Comparison of ENCODE assay signal across 10 cellular contexts in the genomic region with DNA sequence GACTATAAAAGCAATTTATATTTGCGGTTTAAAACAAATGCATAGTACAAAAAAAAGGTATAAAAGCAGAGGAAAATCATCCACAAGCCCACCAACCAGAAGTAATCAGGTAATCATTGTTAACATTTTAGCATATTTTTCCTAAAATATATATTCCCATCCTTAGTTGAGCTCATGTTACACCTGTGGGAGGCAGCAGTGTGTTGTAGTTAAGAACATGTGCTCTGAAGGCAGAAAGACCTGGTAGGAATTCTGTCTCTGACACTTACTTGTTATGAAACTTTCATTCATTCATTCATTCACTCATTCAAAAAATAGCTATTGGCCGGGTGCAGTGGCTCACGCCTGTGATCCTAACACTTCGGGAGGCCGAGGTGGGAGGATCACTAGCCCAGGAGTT. TPM values are rescaled to one million over a fixed set of nuclear protein-coding genes. Genes with fewer than 3 reads are reported as not detected.
DNase-seq lines count a peak whose midpoint lies in the region; ATAC-seq and TF ChIP-seq lines count a peak whose summit lies in the region.
"Had no signal": no experiment of that assay in that cellular context is flagged by ENCODE, and none has a peak within 500 bp of the region (broad histone marks: within the 10 kb centered on the region; RNA-seq: fewer than 3 reads in every experiment).

No MANE protein-coding gene starts in this region.

- H3K27me3 Mint-ChIP-seq in CD4-positive, alpha-beta T cell: no peaks in the 10 kb centered on the region

- no peaks in the 10 kb centered on the region for H3K79me2 ChIP-seq in mammary epithelial cell (ENCODE audit: insufficient read depth, low read length)

- peaks cover 2% of the 10 kb centered on the region for H3K9me3 ChIP-seq in mammary epithelial cell (replicated peaks; ENCODE audit: insufficient read depth, low read length)
- H3K9me3 ChIP-seq in mesenchymal stem cell (ENCODE audit: control insufficient read depth, low read length): no peaks in the 10 kb centered on the region
- H3K9me3 ChIP-seq in CD4-positive, alpha-beta T cell (ENCODE audit: control insufficient read depth, low read length): no peaks in the 10 kb centered on the region

- H2BK15ac ChIP-seq in mesenchymal stem cell (ENCODE audit: low read depth, poor library complexity, severe bottlenecking): no peak overlapping the region

- peak; percentile 50; the same call in 1 of the 2 replicates for TF ChIP-seq CTCF in LNCAP (IDR thresholded peaks at IDR 0.05)
- TF ChIP-seq CTCF in mammary epithelial cell (conservative IDR thresholded peaks at IDR 0.05 in 1 of 2, IDR thresholded peaks at IDR 0.05 in 1 of 2; ENCODE audit: extremely low read depth in 1 of 2, insufficient read depth in 1 of 2, low read depth in 1 of 2, low read length in 2 of 2): peak; percentile 24 to 48
- no peak for TF ChIP-seq CTCF in CD4-positive, alpha-beta T cell (IDR thresholded peaks at IDR 0.05)

- no peak overlapping the region for H4K8ac ChIP-seq in mesenchymal stem cell (ENCODE audit: low read length)

- POLR2A ChIA-PET in CD4-positive, alpha-beta T cell (lab: Charles Lee): no interaction called here

- H3K79me1 ChIP-seq in mesenchymal stem cell (replicated peaks; ENCODE audit: low read length, poor library complexity, severe bottlenecking): no peaks in the 10 kb centered on the region

- H3K9ac ChIP-seq in mammary epithelial cell (ENCODE audit: insufficient read depth, low read length): no peak overlapping the region
- H3K9ac ChIP-seq in mesenchymal stem cell (ENCODE audit: low read length): no peak overlapping the region

- no peaks in the 10 kb centered on the region for H3K4me1 Mint-ChIP-seq in CD4-positive, alpha-beta T cell (ENCODE audit: low read depth)

- H3K4me2 ChIP-seq in mammary epithelial cell (ENCODE audit: insufficient read depth, low read depth, low read length) (no peak overlapping the region), mesenchymal stem cell (ENCODE audit: low read length, poor library complexity, severe bottlenecking) (no peak overlapping the region)

- H3K27me3 ChIP-seq in mammary epithelial cell (ENCODE audit: insufficient read depth, low read length) (no peaks in the 10 kb centered on the region), mesenchymal stem cell (ENCODE audit: control insufficient read depth in 1 of 2, insufficient read depth in 1 of 2, low read length in 2 of 2) (no peaks in the 10 kb centered on the region)
- no peaks in the 10 kb centered on the region for H3K27me3 ChIP-seq in CD4-positive, alpha-beta T cell (ENCODE audit: control insufficient read depth, insufficient read depth, low read length)

- H3K36me3 ChIP-seq in mammary epithelial cell (ENCODE audit: insufficient read depth, low read length): no peaks in the 10 kb centered on the region
- no peaks in the 10 kb centered on the region for H3K36me3 ChIP-seq in mesenchymal stem cell (ENCODE audit: control insufficient read depth in 1 of 2, insufficient read depth in 2 of 2, low read depth in 1 of 2, low read length in 2 of 2)

- in situ Hi-C loops in mammary epithelial cell (cut with MboI; ENCODE audit: low sequenced_read_pairs in 2 of 2): no loop called here

- no peaks in the 10 kb centered on the region for H4K20me1 ChIP-seq in mammary epithelial cell (ENCODE audit: insufficient read depth, low read length)

- H2BK120ac ChIP-seq in mesenchymal stem cell (ENCODE audit: low read depth, low read length): no peak overlapping the region

- 82% methylated on average over 5 of the region's 5 CpGs for WGBS in mammary epithelial cell (ENCODE audit: low coverage, missing lambda C conversion rate)
- WGBS in mesenchymal stem cell: 80% methylated on average over 1 of the region's 5 CpGs

- H3K9me3 Mint-ChIP-seq in CD4-positive, alpha-beta T cell: no peaks in the 10 kb centered on the region

- H2AFZ ChIP-seq in mammary epithelial cell (ENCODE audit: low read depth, low read length) (no peak overlapping the region), mesenchymal stem cell (ENCODE audit: low read depth, low read length) (no peak overlapping the region)

- no peak overlapping the region for H3K27ac Mint-ChIP-seq in CD4-positive, alpha-beta T cell

- H3K4me3 ChIP-seq in mammary epithelial cell (replicated peaks in 1 of 3; ENCODE audit: insufficient read depth in 1 of 3, low read depth in 2 of 3, low read length in 3 of 3) (no peak overlapping the region), mesenchymal stem cell (ENCODE audit: insufficient read depth in 1 of 2, low read depth in 1 of 2, low read length in 2 of 2) (no peak overlapping the region)

- H2BK5ac ChIP-seq in mesenchymal stem cell (ENCODE audit: low read depth, low read length, poor library complexity, severe bottlenecking): no peak overlapping the region

- CTCF ChIA-PET in mammary epithelial cell (lab: Charles Lee; ENCODE audit: low non-redundant PET): interaction anchor here (0.6 to 1.9 kb wide), 5 partner anchors 313 to 924 kb away, joined by 3 to 29 read pairs (median 5); no protein-coding TSS in a partner anchor
- CTCF ChIA-PET in CD4-positive, alpha-beta T cell (lab: Charles Lee): no interaction called here

- H3K18ac ChIP-seq in mesenchymal stem cell (ENCODE audit: low read depth in 1 of 2, low read length in 2 of 2): no peak overlapping the region

- H2AK5ac ChIP-seq in mesenchymal stem cell (ENCODE audit: low read length, severe bottlenecking): no peak overlapping the region

- no peak overlapping the region for H3K4ac ChIP-seq in mesenchymal stem cell (ENCODE audit: low read depth in 1 of 2, low read length in 2 of 2)

- H2BK12ac ChIP-seq in mesenchymal stem cell (ENCODE audit: low read length in 2 of 2): no peak overlapping the region

- dilution Hi-C loops in mammary epithelial cell (cut with HindIII; ENCODE audit: low sequenced_read_pairs): loop anchor here (25.0 kb wide), 1 partner anchor 502 kb away; no protein-coding TSS in a partner anchor

- H3K4me1 ChIP-seq in mammary epithelial cell (ENCODE audit: insufficient read depth, low read length) (no peaks in the 10 kb centered on the region), mesenchymal stem cell (ENCODE audit: control insufficient read depth, insufficient read depth, low read depth, low read length) (no peaks in the 10 kb centered on the region)

- intact Hi-C loops in mammary epithelial cell (cut with micrococcal nuclease): loop anchor here (1.0 kb wide), 1 partner anchor 485 kb away; no protein-coding TSS in a partner anchor
- intact Hi-C loops in CD4-positive, alpha-beta T cell (cut with DNase I, micrococcal nuclease): no loop called here

- H3K4me3 Mint-ChIP-seq in CD4-positive, alpha-beta T cell: no peak overlapping the region

- H3K14ac ChIP-seq in mesenchymal stem cell (ENCODE audit: low read length in 2 of 2): no peak overlapping the region

- no peak overlapping the region for H3K23ac ChIP-seq in mesenchymal stem cell (ENCODE audit: low read length in 2 of 2)

- DNase-seq in Daoy (ENCODE audit: low read depth) (peak; percentile 22), mammary epithelial cell (no peak), mesenchymal stem cell (peak; percentile 28), AG20443 (ENCODE audit: low spot score) (no peak), SKM-1 (lab: John Stamatoyannopoulos, UW; ENCODE audit: unreplicated experiment) (no peak)
- no peak for DNase-seq in CD4-positive, alpha-beta T cell
- DNase-seq: activated CD8-positive, alpha-beta memory T cell treated with anti-CD3 and anti-CD28 coated beads, Interleukin-2, amount 50 U/mL, for 4 hours; foreskin melanocyte had no signal

- H3K27ac ChIP-seq in mammary epithelial cell (ENCODE audit: insufficient read depth, low read depth, low read length) (no peak overlapping the region), mesenchymal stem cell (ENCODE audit: low read length, poor library complexity, severe bottlenecking) (no peak overlapping the region)
- H3K27ac ChIP-seq in CD4-positive, alpha-beta T cell (ENCODE audit: low read depth, low read length): no peak overlapping the region

- no TSS peak for BruUV-seq in mammary epithelial cell (replicated peaks; lab: Mats Ljungman, UMichigan)

- no peaks in the 10 kb centered on the region for H3K36me3 Mint-ChIP-seq in CD4-positive, alpha-beta T cell (ENCODE audit: low read depth)

- H4K91ac ChIP-seq in mesenchymal stem cell (ENCODE audit: low read length): no peak overlapping the region

- no peak for ATAC-seq in CD4-positive, alpha-beta T cell (ENCODE audit: poor library complexity)
- ATAC-seq in HG03108 (IDR thresholded peaks at IDR 0.05; ENCODE audit: unreplicated experiment): no peak

RNA-seq across cellular contexts. Expression of gene CDKL5, which starts 15.4 kb away (rescaled TPM):
- 0.98 and 2.1 TPM in 2 replicates for total RNA-seq in Daoy (2014; rRNA removed; shearing (Covaris generic))
- 10 to 100 TPM in 1 of 2 donors, 1 to 10 TPM in 1; 8.3 to 10.1 TPM for total RNA-seq in mammary epithelial cell
- 2.9 TPM for polyA plus RNA-seq in mammary epithelial cell
- 28.0 TPM for polyA minus RNA-seq in mammary epithelial cell
- polyA plus RNA-seq in mesenchymal stem cell (2013, experiment 1 of 2): 2.9 TPM
- polyA plus RNA-seq in mesenchymal stem cell (2013, experiment 2 of 2): 3.0 TPM
- 1 to 10 TPM; 2.2 to 2.4 TPM for total RNA-seq in CD4-positive, alpha-beta T cell

RNA-seq across cellular contexts. Expression of gene SCML2, which starts 55.5 kb away (rescaled TPM):
- total RNA-seq in Daoy (2014; rRNA removed; shearing (Covaris generic)): 4.5 and 5.0 TPM in 2 replicates
- total RNA-seq in mammary epithelial cell: under 1 TPM; 0.50 to 0.78 TPM
- 0.63 TPM for polyA plus RNA-seq in mammary epithelial cell
- not detected for polyA minus RNA-seq in mammary epithelial cell
- 0.25 TPM for polyA plus RNA-seq in mesenchymal stem cell (2013, experiment 1 of 2)
- polyA plus RNA-seq in mesenchymal stem cell (2013, experiment 2 of 2): 0.27 TPM
- total RNA-seq in CD4-positive, alpha-beta T cell: under 1 TPM; 0.30 to 0.73 TPM

Comparison
In these comparisons a context has a peak if more than half of its experiments do, and no peak if none do; other contexts are left out.
1. DNase-seq: peak in Daoy (single experiment) and mesenchymal stem cell (single experiment); none in mammary epithelial cell (single experiment), CD4-positive, alpha-beta T cell (0 of 10), AG20443 (single experiment) and SKM-1 (single experiment).